Comparison of ENCODE assay signal across 1 cellular context in the genomic region with DNA sequence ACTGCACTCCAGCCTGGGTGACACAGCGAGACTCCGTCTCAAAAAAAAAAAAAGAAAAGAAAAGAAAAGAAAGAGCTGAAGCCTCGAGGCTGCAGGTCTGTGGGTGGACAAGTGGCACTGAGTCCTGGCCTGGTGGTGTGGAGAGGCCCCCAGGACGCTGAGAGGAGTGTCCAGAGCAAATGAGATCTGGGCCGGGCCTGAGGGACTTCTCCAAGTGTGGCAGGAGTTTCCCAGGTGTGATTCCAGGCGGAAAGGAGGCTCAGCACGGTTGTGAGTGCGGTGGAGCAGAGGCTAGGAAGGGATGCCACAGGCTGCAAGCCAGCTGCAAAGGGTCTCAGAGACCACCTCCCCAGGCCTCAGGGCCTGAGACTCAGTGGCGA.
TF ChIP-seq lines count a peak whose summit lies in the region.

No MANE protein-coding gene starts in this region.

TF ChIP-seq in WTC11, 78 proteins besides CTCF, POLR2A, EP300 and RAD21 (continued from another document):
- TF ChIP-seq, protein P1, sequence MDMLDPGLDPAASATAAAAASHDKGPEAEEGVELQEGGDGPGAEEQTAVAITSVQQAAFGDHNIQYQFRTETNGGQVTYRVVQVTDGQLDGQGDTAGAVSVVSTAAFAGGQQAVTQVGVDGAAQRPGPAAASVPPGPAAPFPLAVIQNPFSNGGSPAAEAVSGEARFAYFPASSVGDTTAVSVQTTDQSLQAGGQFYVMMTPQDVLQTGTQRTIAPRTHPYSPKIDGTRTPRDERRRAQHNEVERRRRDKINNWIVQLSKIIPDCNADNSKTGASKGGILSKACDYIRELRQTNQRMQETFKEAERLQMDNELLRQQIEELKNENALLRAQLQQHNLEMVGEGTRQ (CRISPR knock-in tag; IDR thresholded peaks at IDR 0.05): no peak
- no peak for TF ChIP-seq USF1 (CRISPR knock-in tag; IDR thresholded peaks at IDR 0.05)
- no peak for TF ChIP-seq RELA (CRISPR knock-in tag; IDR thresholded peaks at IDR 0.05; ENCODE audit: borderline replicate concordance)
- TF ChIP-seq NFYB (CRISPR knock-in tag; conservative IDR thresholded peaks at IDR 0.05; ENCODE audit: low read depth): no peak
- TF ChIP-seq, protein P2, sequence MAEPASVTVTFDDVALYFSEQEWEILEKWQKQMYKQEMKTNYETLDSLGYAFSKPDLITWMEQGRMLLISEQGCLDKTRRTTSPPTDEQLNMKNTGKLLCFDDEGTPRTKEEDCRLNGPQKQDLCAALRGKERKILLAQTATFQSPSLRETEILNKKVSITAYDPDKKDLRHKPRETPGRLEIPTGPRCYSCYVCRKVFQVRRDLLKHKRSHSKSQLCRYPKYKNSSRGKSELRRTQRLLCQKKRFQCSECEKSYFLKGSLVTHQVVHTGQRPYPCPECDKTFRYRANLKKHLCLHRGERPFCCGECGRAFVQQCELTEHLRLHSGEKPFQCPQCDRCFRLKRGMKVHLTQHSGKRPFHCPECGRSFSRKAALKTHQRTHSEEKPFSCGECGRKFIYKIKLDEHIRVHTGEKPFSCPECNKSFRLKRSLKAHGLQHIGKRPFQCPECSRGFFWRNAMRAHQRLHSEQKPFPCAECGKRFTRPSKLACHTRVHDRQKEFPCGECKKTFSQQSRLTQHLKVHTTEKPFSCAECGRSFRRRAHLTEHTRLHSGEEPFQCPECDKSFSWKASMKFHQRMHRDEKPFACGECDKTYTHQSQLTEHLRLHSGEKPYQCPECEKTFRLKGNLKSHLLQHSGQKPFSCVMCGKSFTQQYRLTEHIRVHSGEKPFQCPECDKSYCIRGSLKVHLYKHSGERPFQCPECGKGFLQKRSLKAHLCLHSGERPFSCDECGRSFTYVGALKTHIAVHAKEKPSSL (CRISPR knock-in tag; conservative IDR thresholded peaks at IDR 0.05): no peak
- TF ChIP-seq E2F1 (CRISPR knock-in tag; IDR thresholded peaks at IDR 0.05): no peak
- TF ChIP-seq FOXP1 (CRISPR knock-in tag; IDR thresholded peaks at IDR 0.05; ENCODE audit: borderline replicate concordance): no peak
